In the genomic region with DNA sequence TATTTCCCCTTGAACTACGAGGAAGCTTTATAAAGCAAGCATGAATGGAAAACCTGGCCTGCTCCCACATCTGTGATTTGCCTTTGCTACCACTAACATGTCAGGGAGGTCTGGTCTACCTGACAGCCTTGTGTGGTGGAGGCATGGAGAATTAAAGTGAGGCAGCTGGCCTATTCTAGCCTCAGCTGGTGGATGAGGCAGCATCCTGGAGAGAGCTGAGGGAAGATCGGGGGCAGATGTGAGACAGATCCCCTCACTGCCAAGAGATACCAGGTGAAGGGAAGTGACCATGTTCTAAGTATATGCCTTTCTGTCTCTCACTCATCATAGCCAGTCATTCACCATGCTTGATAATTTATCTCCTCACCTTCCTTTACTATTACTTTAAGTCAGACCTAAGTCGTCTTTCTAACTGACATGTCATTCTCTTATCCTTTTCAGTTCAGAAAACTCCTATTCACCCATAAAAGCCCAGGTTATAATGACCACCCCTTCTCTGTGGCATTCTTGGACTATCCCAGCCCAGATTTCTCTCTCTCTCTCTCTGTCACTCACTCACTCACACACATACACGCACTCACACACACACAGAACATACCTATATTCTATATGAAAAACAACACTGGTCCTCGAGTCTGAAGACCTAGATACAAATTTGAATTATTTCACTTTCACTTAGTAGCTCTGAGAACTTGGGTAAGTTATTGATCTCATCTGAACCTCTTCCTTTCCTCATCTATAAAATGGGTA, we compare ENCODE assay signal across 20 cellular contexts.
"Had no signal": no experiment of that assay in that cellular context is flagged by ENCODE, and none has a peak within 500 bp of the region (broad histone marks: within the 10 kb centered on the region; RNA-seq: fewer than 3 reads in every experiment).

No MANE protein-coding gene starts in this region.

- H3K27me3 ChIP-seq: gastroesophageal sphincter, ovary had no signal

- H3K9me3 Mint-ChIP-seq: activated B cell treated with CpG ODN at 0.5 μM for 24 hours; activated naive CD8-positive, alpha-beta T cell treated with anti-CD3 and anti-CD28 coated beads, Interleukin-2, amount 50 U/mL, for 24 hours; activated T-helper 1 cell treated with anti-CD3 and anti-CD28 coated beads, Interleukin-12 subunit alpha, Interleukin-12 subunit beta, Interleukin-2, Interleukin-4 antibody, amounts not matched to agents 30 ng/mL and 10 ng/mL and 1 ng/mL, durations not matched to agents 14 hours and 24 hours and 36 hours; nephron had no signal

- H3K36me3 ChIP-seq: neutrophil, ovary, prostate gland had no signal

- ATAC-seq: activated naive CD8-positive, alpha-beta T cell treated with anti-CD3 and anti-CD28 coated beads, Interleukin-2, amount 50 U/mL, for 24 hours; gastroesophageal sphincter; left cardiac atrium; stimulated activated naive CD8-positive, alpha-beta T cell treated with anti-CD3 and anti-CD28 coated beads, Interleukin-15, Interleukin-2, amounts not matched to agents 100 U/mL and 50 U/mL, for 24 hours had no signal

- H3K27ac Mint-ChIP-seq: activated naive CD8-positive, alpha-beta T cell treated with anti-CD3 and anti-CD28 coated beads, Interleukin-2, amount 50 U/mL, for 24 hours; activated T-helper 1 cell treated with anti-CD3 and anti-CD28 coated beads, Interleukin-12 subunit alpha, Interleukin-12 subunit beta, Interleukin-2, Interleukin-4 antibody, amounts not matched to agents 30 ng/mL and 10 ng/mL and 1 ng/mL, durations not matched to agents 14 hours and 24 hours and 36 hours; nephron had no signal

- H3K4me3 ChIP-seq: gastroesophageal sphincter, ovary, prostate gland had no signal

- H3K4me1 ChIP-seq: prostate gland had no signal

- DNase-seq: activated B cell treated with CpG ODN at 0.5 μM for 24 hours; activated CD4-positive, alpha-beta T cell treated with anti-CD3 and anti-CD28 coated beads for 4 hours; activated CD4-positive, alpha-beta T cell treated with anti-CD3 and anti-CD28 coated beads, Interleukin-2, amount 50 U/mL, for 48 hours; activated gamma-delta T cell; activated naive CD4-positive, alpha-beta T cell treated with anti-CD3 and anti-CD28 coated beads, Interleukin-2, amount 50 U/mL, for 16 hours; activated naive CD8-positive, alpha-beta T cell treated with anti-CD3 and anti-CD28 coated beads, Interleukin-2, amount 50 U/mL, for 24 hours; head of caudate nucleus; hypothalamus; left cardiac atrium; mesenchymal stem cell; ovary; stimulated activated CD4-positive, alpha-beta T cell treated with anti-CD3 and anti-CD28 coated beads, Interleukin-4, amount 100 ng/mL, for 24 hours; stimulated activated naive CD8-positive, alpha-beta T cell treated with anti-CD3 and anti-CD28 coated beads, Interleukin-15, Interleukin-2, amounts not matched to agents 100 U/mL and 50 U/mL, for 24 hours; T1000 had no signal

- H3K4me3 Mint-ChIP-seq: activated naive CD8-positive, alpha-beta T cell treated with anti-CD3 and anti-CD28 coated beads, Interleukin-2, amount 50 U/mL, for 24 hours; activated T-helper 1 cell treated with anti-CD3 and anti-CD28 coated beads, Interleukin-12 subunit alpha, Interleukin-12 subunit beta, Interleukin-2, Interleukin-4 antibody, amounts not matched to agents 30 ng/mL and 10 ng/mL and 1 ng/mL, durations not matched to agents 14 hours and 24 hours and 36 hours; nephron had no signal

- H3K9me3 ChIP-seq: gastroesophageal sphincter, neutrophil, ovary, prostate gland had no signal

- H3K27me3 Mint-ChIP-seq: activated B cell treated with CpG ODN at 0.5 μM for 24 hours had no signal

- H3K27ac ChIP-seq: epithelial cell of prostate, gastroesophageal sphincter, neutrophil, ovary, prostate gland had no signal
